In genomic region chr2:2795438-2796091, GRCh38 we compare ENCODE assay signal across 15 cellular contexts.
DNase-seq lines count a peak whose midpoint lies in the region; TF ChIP-seq lines count a peak whose summit lies in the region.
"Had no signal": no experiment of that assay in that cellular context is flagged by ENCODE, and none has a peak within 500 bp of the region (broad histone marks: within the 10 kb centered on the region; RNA-seq: fewer than 3 reads in every experiment).

No MANE protein-coding gene starts in this region.

- no peak overlapping the region for H3K4me3 Mint-ChIP-seq in osteocyte (ENCODE audit: unreplicated experiment)
- H3K4me3 Mint-ChIP-seq: B cell; CD8-positive, alpha-beta T cell had no signal

- no peak for TF ChIP-seq CTCF in coronary artery (IDR thresholded peaks at IDR 0.05)
- no peak for TF ChIP-seq CTCF in osteocyte (IDR thresholded peaks at IDR 0.05)

- peak; percentile 57 for DNase-seq in activated effector memory CD4-positive, alpha-beta T cell treated with anti-CD3 and anti-CD28 coated beads, Interleukin-2, amount 50 U/mL, for 16 hours
- DNase-seq in activated effector memory CD4-positive, alpha-beta T cell treated with Interleukin-2 at 50 U/mL for 16 hours, result no peak
- peak; percentile 21 for DNase-seq in coronary artery (ENCODE audit: low spot score)
- peak; percentile 37 for DNase-seq in islet precursor cell
- peak; percentile 80 for DNase-seq in osteocyte (ENCODE audit: extremely low spot score, unreplicated experiment)
- DNase-seq in NCI-H1105 treated with DMSO at 0.1 percent for 48 hours (lab: John Stamatoyannopoulos, UW), result no peak
- no peak for DNase-seq in NCI-H128 (lab: John Stamatoyannopoulos, UW; ENCODE audit: unreplicated experiment)
- DNase-seq: Calu3; CD8-positive, alpha-beta T cell; DMS79 treated with DMSO at 0.1 percent for 48 hours; GF-D8; GOT3 had no signal

- H3K27ac Mint-ChIP-seq in osteocyte (ENCODE audit: unreplicated experiment), result no peak overlapping the region
- H3K27ac Mint-ChIP-seq: B cell; CD8-positive, alpha-beta T cell had no signal

- H3K27me3 Mint-ChIP-seq in osteocyte (ENCODE audit: unreplicated experiment), result no peaks in the 10 kb centered on the region

- H3K4me1 Mint-ChIP-seq in osteocyte (ENCODE audit: unreplicated experiment), result no peaks in the 10 kb centered on the region
- H3K4me1 Mint-ChIP-seq: B cell had no signal

- H3K4me3 ChIP-seq in coronary artery, result no peak overlapping the region
- H3K4me3 ChIP-seq: BLaER1 treated with 17β-estradiol and CSF1 and Interleukin-3, amounts not matched to agents 10 nM and 100 nM; HAP-1 had no signal

- H3K27ac ChIP-seq in coronary artery, result no peak overlapping the region
- H3K27ac ChIP-seq: BLaER1 treated with 17β-estradiol and CSF1 and Interleukin-3, amounts not matched to agents 10 nM and 100 nM had no signal

- no peaks in the 10 kb centered on the region for H3K36me3 Mint-ChIP-seq in osteocyte (ENCODE audit: unreplicated experiment)
- H3K36me3 Mint-ChIP-seq: CD8-positive, alpha-beta T cell had no signal

- H3K9me3 Mint-ChIP-seq in osteocyte (ENCODE audit: unreplicated experiment), result peaks cover 22% of the 10 kb centered on the region
- H3K9me3 Mint-ChIP-seq: CD8-positive, alpha-beta T cell had no signal

Comparison
In these comparisons a context has a peak if more than half of its experiments do, and no peak if none do; other contexts are left out.
1. DNase-seq: peak in activated effector memory CD4-positive, alpha-beta T cell treated with anti-CD3 and anti-CD28 coated beads, Interleukin-2, amount 50 U/mL, for 16 hours (single experiment), coronary artery (single experiment), islet precursor cell (single experiment) and osteocyte (single experiment); none in activated effector memory CD4-positive, alpha-beta T cell treated with Interleukin-2 at 50 U/mL for 16 hours (single experiment), NCI-H1105 treated with DMSO at 0.1 percent for 48 hours (single experiment) and NCI-H128 (single experiment).